29 cellular contexts compared by ENCODE assay signal in the genomic region with DNA sequence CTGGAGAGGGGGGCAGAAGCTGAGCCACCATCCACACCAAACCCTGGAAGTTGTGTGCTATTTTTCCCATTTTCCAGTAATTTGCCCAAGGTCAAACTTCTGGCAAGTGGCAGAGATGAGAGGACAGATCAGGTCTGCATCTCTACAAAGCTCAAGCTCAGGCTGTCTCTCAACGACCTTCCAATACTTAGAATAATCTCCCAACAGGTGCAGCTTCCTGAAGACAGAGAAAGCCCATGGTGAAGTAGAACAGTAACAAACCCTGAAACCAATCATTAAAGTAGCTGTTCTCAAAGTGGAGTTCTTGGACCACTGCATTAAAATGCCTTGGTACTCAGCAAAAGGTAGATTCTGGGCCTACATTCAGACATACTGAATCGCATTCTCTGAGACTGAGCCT. TPM values are rescaled to one million over a fixed set of nuclear protein-coding genes. Genes with fewer than 3 reads are reported as not detected.
DNase-seq lines count a peak whose midpoint lies in the region; ATAC-seq, FAIRE-seq and TF ChIP-seq lines count a peak whose summit lies in the region.
"Had no signal": no experiment of that assay in that cellular context is flagged by ENCODE, and none has a peak within 500 bp of the region (broad histone marks: within the 10 kb centered on the region; RNA-seq: fewer than 3 reads in every experiment).

No MANE protein-coding gene starts in this region.

- no peak for ATAC-seq in CD4-positive, CD25-positive, alpha-beta regulatory T cell (ENCODE audit: low read depth in 2 of 2)
- peak; percentile 33 for ATAC-seq in HG03108 (IDR thresholded peaks at IDR 0.05; ENCODE audit: unreplicated experiment)
- no peak for ATAC-seq in naive thymus-derived CD4-positive, alpha-beta T cell
- ATAC-seq in HG02763 (IDR thresholded peaks at IDR 0.05; ENCODE audit: unreplicated experiment), result no peak
- ATAC-seq in HG03520 (IDR thresholded peaks at IDR 0.05; ENCODE audit: unreplicated experiment), result no peak
- ATAC-seq: activated T-cell treated with anti-CD3 and anti-CD28 coated beads, Interleukin-2, amount 50 U/mL, for 4 hours; esophagus mucosa had no signal

- peak overlapping the region in 2 of 3 donors; percentile 18 to 87 for H3K27ac Mint-ChIP-seq in CD4-positive, CD25-positive, alpha-beta regulatory T cell
- H3K27ac Mint-ChIP-seq in naive thymus-derived CD4-positive, alpha-beta T cell, result peak overlapping the region in 6 of 9 donors; percentile 9 to 71 (median 48)

- DNase-seq in CD4-positive, CD25-positive, alpha-beta regulatory T cell, result no peak
- no peak for DNase-seq in naive thymus-derived CD4-positive, alpha-beta T cell
- DNase-seq in NCI-H2029 treated with DMSO at 0.1 percent for 48 hours (lab: John Stamatoyannopoulos, UW), result no peak
- DNase-seq in HTR-8/SVneo (ENCODE audit: insufficient read length, low spot score), result no peak
- DNase-seq: activated CD4-positive, alpha-beta T cell treated with anti-CD3 and anti-CD28 coated beads, Interleukin-2, amount 50 U/mL, for 1 hour; activated CD4-positive, CD25-positive, alpha-beta regulatory T cell; activated T-cell treated with anti-CD3 and anti-CD28 coated beads, Interleukin-2, amount 50 U/mL, for 4 hours; AML-193; COR-L47; effector CD8-positive, alpha-beta T cell; head of caudate nucleus; KG1; left lung; mesenchymal stem cell; NCI-H1417 treated with DMSO at 0.1 percent for 48 hours; NCI-H345; NCI-H748 treated with DMSO at 0.1 percent for 48 hours; stimulated activated CD4-positive, alpha-beta T cell treated with anti-CD3 and anti-CD28 coated beads, Interleukin-4, amount 100 ng/mL, for 24 hours; T-cell; transverse colon had no signal

- no peaks in the 10 kb centered on the region for H3K9me2 ChIP-seq in SU-DHL-6 (replicated peaks; ENCODE audit: insufficient read depth, low read length)

- no peaks in the 10 kb centered on the region for H3K27me3 Mint-ChIP-seq in CD4-positive, CD25-positive, alpha-beta regulatory T cell
- H3K27me3 Mint-ChIP-seq in naive thymus-derived CD4-positive, alpha-beta T cell, result no peaks in the 10 kb centered on the region
- H3K27me3 Mint-ChIP-seq: T-cell had no signal

- H3F3A ChIP-seq in SU-DHL-6 (ENCODE audit: insufficient read depth), result 0 out of 2 replicates have a peak, but pooled peaks cover 6% of the 10 kb centered on the region

- peaks cover 38 to 78% (median 60%) of the 10 kb centered on the region in 4 donors for H3K4me1 Mint-ChIP-seq in CD4-positive, CD25-positive, alpha-beta regulatory T cell
- peaks cover 40 to 92% (median 82%) of the 10 kb centered on the region in 7 donors for H3K4me1 Mint-ChIP-seq in naive thymus-derived CD4-positive, alpha-beta T cell

- no peak overlapping the region for H3K27ac ChIP-seq in CD4-positive, CD25-positive, alpha-beta regulatory T cell (ENCODE audit: insufficient read depth, low read length, poor library complexity, severe bottlenecking)
- H3K27ac ChIP-seq in SU-DHL-6 (ENCODE audit: low read depth, low read length), result no peak overlapping the region
- no peak overlapping the region for H3K27ac ChIP-seq in naive thymus-derived CD4-positive, alpha-beta T cell (ENCODE audit: low read depth, low read length)
- H3K27ac ChIP-seq: coronary artery, left lung, prostate gland, SJCRH30, transverse colon had no signal

- no peaks in the 10 kb centered on the region for H3K27me3 ChIP-seq in CD4-positive, CD25-positive, alpha-beta regulatory T cell (ENCODE audit: control insufficient read depth, insufficient read depth, low read length)
- no peaks in the 10 kb centered on the region for H3K27me3 ChIP-seq in SU-DHL-6 (ENCODE audit: low read length)
- no peaks in the 10 kb centered on the region for H3K27me3 ChIP-seq in naive thymus-derived CD4-positive, alpha-beta T cell (ENCODE audit: control insufficient read depth in 2 of 2, insufficient read depth in 2 of 2, low read length in 2 of 2)
- H3K27me3 ChIP-seq: left lung, SJCRH30, transverse colon had no signal

- CTCF ChIA-PET in naive thymus-derived CD4-positive, alpha-beta T cell (lab: Charles Lee), result interaction anchor here (0.6 kb wide), 1 partner anchor 1177 kb away, joined by 4 read pairs; no protein-coding TSS in a partner anchor

- H2AFZ ChIP-seq in SU-DHL-6 (ENCODE audit: low read depth, low read length, severe bottlenecking), result no peak overlapping the region

- FAIRE-seq in HTR-8/SVneo (lab: Jason Lieb, UNC), result no peak
- FAIRE-seq: islet of Langerhans had no signal

- intact Hi-C loops in naive thymus-derived CD4-positive, alpha-beta T cell (cut with micrococcal nuclease), result no loop called here

- POLR2A ChIA-PET in naive thymus-derived CD4-positive, alpha-beta T cell (lab: Charles Lee), result interaction anchor here (0.7 kb wide), 2 partner anchors 244 to 1120 kb away, joined by 3 read pairs; no protein-coding TSS in a partner anchor

- no peak for TF ChIP-seq CTCF in SU-DHL-6 (IDR thresholded peaks at IDR 0.05; ENCODE audit: insufficient read depth, low read length, poor library complexity, severe bottlenecking)

- H3K79me2 ChIP-seq in SU-DHL-6 (ENCODE audit: insufficient read depth, low read length), result peaks cover 68% of the 10 kb centered on the region

- H3K4me1 ChIP-seq in CD4-positive, CD25-positive, alpha-beta regulatory T cell (ENCODE audit: control insufficient read depth, insufficient read depth, low read length, poor library complexity, severe bottlenecking), result peaks cover 2% of the 10 kb centered on the region
- H3K4me1 ChIP-seq in naive thymus-derived CD4-positive, alpha-beta T cell (ENCODE audit: control insufficient read depth in 2 of 2, insufficient read depth in 2 of 2, low read length in 2 of 2), result no peaks in the 10 kb centered on the region
- H3K4me1 ChIP-seq: prostate gland, SJCRH30 had no signal

- H3K4me3 ChIP-seq in CD4-positive, CD25-positive, alpha-beta regulatory T cell (ENCODE audit: low read depth, low read length), result no peak overlapping the region
- H3K4me3 ChIP-seq in SU-DHL-6 (ENCODE audit: insufficient read depth, low read length, poor library complexity, severe bottlenecking), result no peak overlapping the region
- H3K4me3 ChIP-seq in naive thymus-derived CD4-positive, alpha-beta T cell (ENCODE audit: low read length), result no peak overlapping the region
- H3K4me3 ChIP-seq: coronary artery, left lung, prostate gland, SJCRH30, transverse colon had no signal

- no peak overlapping the region for H3K9ac ChIP-seq in SU-DHL-6 (ENCODE audit: low read length)

- peaks cover 3% of the 10 kb centered on the region for H3K36me3 Mint-ChIP-seq in CD4-positive, CD25-positive, alpha-beta regulatory T cell
- H3K36me3 Mint-ChIP-seq in naive thymus-derived CD4-positive, alpha-beta T cell, result peaks cover 0 to 16% (median 3%) of the 10 kb centered on the region in 5 donors

- peak overlapping the region; percentile 6 for H3K4me2 ChIP-seq in SU-DHL-6 (ENCODE audit: low read depth, low read length, poor library complexity, severe bottlenecking)

- no peaks in the 10 kb centered on the region for H3K36me3 ChIP-seq in CD4-positive, CD25-positive, alpha-beta regulatory T cell (ENCODE audit: control insufficient read depth, insufficient read depth, low read length)
- H3K36me3 ChIP-seq in SU-DHL-6 (ENCODE audit: low read length), result no peaks in the 10 kb centered on the region; the same call in 1 of the 2 replicates
- no peaks in the 10 kb centered on the region for H3K36me3 ChIP-seq in naive thymus-derived CD4-positive, alpha-beta T cell (ENCODE audit: control insufficient read depth in 2 of 3, insufficient read depth in 3 of 3, low read length in 3 of 3)
- H3K36me3 ChIP-seq: left lung, prostate gland, SJCRH30, transverse colon had no signal

- no peaks in the 10 kb centered on the region for H3K9me3 Mint-ChIP-seq in CD4-positive, CD25-positive, alpha-beta regulatory T cell
- peaks cover 0 to 2% (median 0%) of the 10 kb centered on the region in 11 donors for H3K9me3 Mint-ChIP-seq in naive thymus-derived CD4-positive, alpha-beta T cell
- H3K9me3 Mint-ChIP-seq: activated T-cell treated with anti-CD3 and anti-CD28 coated beads, Interleukin-2, amount 50 U/mL, for 4 hours; T-cell had no signal

- peaks cover 52% of the 10 kb centered on the region for H4K20me1 ChIP-seq in SU-DHL-6 (ENCODE audit: low read depth, low read length)

- no peaks in the 10 kb centered on the region for H3K9me3 ChIP-seq in CD4-positive, CD25-positive, alpha-beta regulatory T cell (ENCODE audit: control insufficient read depth in 2 of 2, low read length in 2 of 2)
- H3K9me3 ChIP-seq in SU-DHL-6 (ENCODE audit: insufficient read depth, low read length), result no peaks in the 10 kb centered on the region
- H3K9me3 ChIP-seq in naive thymus-derived CD4-positive, alpha-beta T cell (ENCODE audit: control insufficient read depth in 2 of 3, low read length in 3 of 3), result no peaks in the 10 kb centered on the region
- H3K9me3 ChIP-seq: left lung, prostate gland, SJCRH30, transverse colon had no signal

- peak overlapping the region in 2 of 4 donors; percentile 32 to 53 for H3K4me3 Mint-ChIP-seq in CD4-positive, CD25-positive, alpha-beta regulatory T cell
- peak overlapping the region in 8 of 10 donors; percentile 16 to 77 (median 52) for H3K4me3 Mint-ChIP-seq in naive thymus-derived CD4-positive, alpha-beta T cell
- H3K4me3 Mint-ChIP-seq: activated T-cell treated with anti-CD3 and anti-CD28 coated beads, Interleukin-2, amount 50 U/mL, for 4 hours had no signal

RNA-seq across cellular contexts. Expression of a gene that starts 37.6 kb away (rescaled TPM):
- total RNA-seq in CD4-positive, CD25-positive, alpha-beta regulatory T cell, result 34.1 TPM
- polyA plus RNA-seq in CD4-positive, CD25-positive, alpha-beta regulatory T cell, result 1 to 10 TPM; 6.7 to 8.4 (median 7.7) TPM
- 10 to 100 TPM; 39.7 to 46.4 (median 43.6) TPM for total RNA-seq in naive thymus-derived CD4-positive, alpha-beta T cell
- 10 to 100 TPM; 10.6 to 12.0 TPM for polyA plus RNA-seq in naive thymus-derived CD4-positive, alpha-beta T cell
